In genomic region chr4:119462733-119463132, GRCh38 we compare ENCODE assay signal across 8 cellular contexts.
A peak's percentile ranks its signal among the peaks of the same experiment; 100 is the strongest.
DNase-seq lines count a peak whose midpoint lies in the region; ATAC-seq and TF ChIP-seq lines count a peak whose summit lies in the region.
"Not testable (repeated sequence)": the region's sequence is repeated elsewhere in the genome, so short reads cannot be mapped to it uniquely, and the experiment has no call there.

No MANE protein-coding gene starts in this region.

- not testable (repeated sequence) for H3K4me1 ChIP-seq in DOHH2 (ENCODE audit: control insufficient read depth, low read length)

- H4K20me1 ChIP-seq in DOHH2 (ENCODE audit: control insufficient read depth, insufficient read depth, low read depth, low read length): not testable (repeated sequence)

- peak; percentile 75 for ATAC-seq in HG03354 (IDR thresholded peaks at IDR 0.05; ENCODE audit: poor library complexity, severe bottlenecking, unreplicated experiment)

- intact Hi-C loops in activated CD4-positive, alpha-beta T cell treated with anti-CD3 and anti-CD28 coated beads, Interleukin-2, amount 10 ng/mL, durations not matched to agents 24 days and 14 days (cut with micrococcal nuclease): loop anchor here (5.0 kb wide), 1 partner anchor 150 kb away; no protein-coding TSS in a partner anchor
- intact Hi-C loops in MCF 10A (cut with micrococcal nuclease): not testable (repeated sequence)

- TF ChIP-seq CTCF in 22Rv1 (IDR thresholded peaks at IDR 0.05): peak; percentile 16; the same call in 1 of the 2 replicates
- TF ChIP-seq CTCF in DOHH2 (IDR thresholded peaks at IDR 0.05; ENCODE audit: low read depth, low read length, poor library complexity, severe bottlenecking): peak; percentile 15
- TF ChIP-seq CTCF in MCF 10A (IDR thresholded peaks at IDR 0.05; ENCODE audit: unreplicated experiment): not testable (repeated sequence)
- TF ChIP-seq CTCF in fibroblast of the aortic adventitia (IDR thresholded peaks at IDR 0.05; ENCODE audit: insufficient read depth, low read length): peak; percentile 24
- TF ChIP-seq CTCF in neural crest cell (conservative IDR thresholded peaks at IDR 0.05): peak; percentile 42

- H3K27ac Mint-ChIP-seq in activated CD4-positive, alpha-beta T cell treated with anti-CD3 and anti-CD28 coated beads, Interleukin-2, amount 10 ng/mL, durations not matched to agents 24 days and 14 days; MCF 10A (ENCODE audit: low read depth, unreplicated experiment); neural crest cell (ENCODE audit: unreplicated experiment): not testable (repeated sequence)

- H3K4me3 Mint-ChIP-seq in activated CD4-positive, alpha-beta T cell treated with anti-CD3 and anti-CD28 coated beads, Interleukin-2, amount 10 ng/mL, durations not matched to agents 24 days and 14 days; MCF 10A (ENCODE audit: unreplicated experiment); neural crest cell: not testable (repeated sequence)

- H3K79me2 ChIP-seq in DOHH2 (ENCODE audit: control insufficient read depth, low read length): not testable (repeated sequence)

- not testable (repeated sequence) for H3F3A ChIP-seq in DOHH2 (ENCODE audit: control insufficient read depth, insufficient read depth)

- POLR2A ChIA-PET in MCF 10A (lab: Yijun Ruan, JAX): not testable (repeated sequence)

- not testable (repeated sequence) for H3K4me3 ChIP-seq in DOHH2 (ENCODE audit: low read length); fibroblast of the aortic adventitia (ENCODE audit: low read depth, low read length)

- not testable (repeated sequence) for H3K27ac ChIP-seq in 22Rv1; DOHH2 (ENCODE audit: low read depth, low read length)

- DNase-seq in OCI-M1 (lab: John Stamatoyannopoulos, UW) (peak; percentile 7), MCF 10A (ENCODE audit: unreplicated experiment) (peak; percentile 32), fibroblast of the aortic adventitia (ENCODE audit: low read depth) (peak; percentile 25)
- peak; percentile 72 for DNase-seq in activated CD4-positive, alpha-beta T cell treated with anti-CD3 and anti-CD28 coated beads, Interleukin-2, amount 10 ng/mL, durations not matched to agents 24 days and 14 days
- not testable (repeated sequence) for DNase-seq in neural crest cell (ENCODE audit: low read depth, low spot score)

- H3K4me2 ChIP-seq in DOHH2 (ENCODE audit: low read length): not testable (repeated sequence)

- H3K9me3 ChIP-seq in DOHH2 (ENCODE audit: control insufficient read depth, insufficient read depth, low read length): not testable (repeated sequence)

- not testable (repeated sequence) for H3K27me3 ChIP-seq in DOHH2 (ENCODE audit: control insufficient read depth, low read length)

- H3K4me1 Mint-ChIP-seq in activated CD4-positive, alpha-beta T cell treated with anti-CD3 and anti-CD28 coated beads, Interleukin-2, amount 10 ng/mL, durations not matched to agents 24 days and 14 days; MCF 10A (ENCODE audit: insufficient read depth, unreplicated experiment); neural crest cell: not testable (repeated sequence)

- H3K9me2 ChIP-seq in DOHH2 (replicated peaks; ENCODE audit: control insufficient read depth, low read length): not testable (repeated sequence)

- H3K36me3 ChIP-seq in DOHH2 (ENCODE audit: control insufficient read depth, low read length): peaks cover 19% of the 10 kb centered on the region

- peaks cover 29% of the 10 kb centered on the region for H3K36me3 Mint-ChIP-seq in activated CD4-positive, alpha-beta T cell treated with anti-CD3 and anti-CD28 coated beads, Interleukin-2, amount 10 ng/mL, durations not matched to agents 24 days and 14 days (ENCODE audit: low read depth)
- peaks cover 34% of the 10 kb centered on the region for H3K36me3 Mint-ChIP-seq in MCF 10A (ENCODE audit: insufficient read depth, unreplicated experiment)
- not testable (repeated sequence) for H3K36me3 Mint-ChIP-seq in neural crest cell (ENCODE audit: low read depth)

- not testable (repeated sequence) for BruUV-seq in MCF 10A (replicated peaks; lab: Mats Ljungman, UMichigan)

- CTCF ChIA-PET in MCF 10A (lab: Yijun Ruan, JAX): not testable (repeated sequence)

- not testable (repeated sequence) for H3K27me3 Mint-ChIP-seq in activated CD4-positive, alpha-beta T cell treated with anti-CD3 and anti-CD28 coated beads, Interleukin-2, amount 10 ng/mL, durations not matched to agents 24 days and 14 days; MCF 10A (ENCODE audit: insufficient read depth, unreplicated experiment); neural crest cell (ENCODE audit: low read depth)

- H3K9me3 Mint-ChIP-seq in activated CD4-positive, alpha-beta T cell treated with anti-CD3 and anti-CD28 coated beads, Interleukin-2, amount 10 ng/mL, durations not matched to agents 24 days and 14 days; MCF 10A (ENCODE audit: unreplicated experiment); neural crest cell: not testable (repeated sequence)
